18 cellular contexts compared by ENCODE assay signal in the genomic region with DNA sequence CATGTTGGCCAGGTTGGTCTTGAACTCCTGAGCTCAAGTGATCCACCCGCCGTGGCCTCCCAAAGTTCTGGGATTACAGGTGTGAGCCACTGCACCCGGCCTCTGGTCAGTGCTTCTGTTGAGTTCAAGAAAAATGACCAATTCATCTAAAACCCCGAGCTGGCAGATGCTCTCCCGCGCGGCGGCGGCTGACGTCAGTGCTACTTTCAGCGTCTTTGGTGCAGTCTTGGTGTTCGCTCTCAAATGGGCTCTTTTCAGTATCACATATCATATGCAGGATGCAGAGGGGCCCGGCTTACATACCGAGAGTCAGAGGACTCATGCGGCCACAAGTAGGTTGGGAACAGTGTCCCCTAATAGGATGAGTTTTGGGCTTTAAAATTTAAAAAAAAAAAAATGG.
A peak's percentile ranks its signal among the peaks of the same experiment; 100 is the strongest.
DNase-seq lines count a peak whose midpoint lies in the region; ATAC-seq and TF ChIP-seq lines count a peak whose summit lies in the region.
"Had no signal": no experiment of that assay in that cellular context is flagged by ENCODE, and none has a peak within 500 bp of the region (broad histone marks: within the 10 kb centered on the region; RNA-seq: fewer than 3 reads in every experiment).

No MANE protein-coding gene starts in this region.

- WGBS in smooth muscle cell (ENCODE audit: low lambda C conversion rate) = 95% methylated on average over 15 of the region's 15 CpGs

- no peak overlapping the region for H3K9ac ChIP-seq in BLaER1
- H3K9ac ChIP-seq in muscle layer of colon (ENCODE audit: low read length) = no peak overlapping the region
- H3K9ac ChIP-seq in smooth muscle cell (ENCODE audit: low read depth) = no peak overlapping the region

- H3K9me3 ChIP-seq in BLaER1 = peaks cover 9% of the 10 kb centered on the region; the same call in 1 of the 2 replicates
- no peaks in the 10 kb centered on the region for H3K9me3 ChIP-seq in muscle layer of colon (ENCODE audit: low read length)
- no peaks in the 10 kb centered on the region for H3K9me3 ChIP-seq in smooth muscle cell (replicated peaks; ENCODE audit: low read depth)
- H3K9me3 ChIP-seq in left lung = no peaks in the 10 kb centered on the region

- H3K36me3 ChIP-seq in BLaER1 = peaks cover 18% of the 10 kb centered on the region
- H3K36me3 ChIP-seq in muscle layer of colon (ENCODE audit: insufficient read depth, low read length) = no peaks in the 10 kb centered on the region
- no peaks in the 10 kb centered on the region for H3K36me3 ChIP-seq in smooth muscle cell (ENCODE audit: low read depth)
- no peaks in the 10 kb centered on the region for H3K36me3 ChIP-seq in left lung

- intact Hi-C loops in left lung (cut with DNase I) = no loop called here

- no peak for DNase-seq in RWPE1 (ENCODE audit: low spot score)
- DNase-seq in smooth muscle cell (lab: John Stamatoyannopoulos, UW; ENCODE audit: unreplicated experiment) = no peak
- no peak for DNase-seq in NCI-H2227 treated with DMSO at 0.1 percent for 48 hours (lab: John Stamatoyannopoulos, UW)
- DNase-seq in LoVo (ENCODE audit: low spot score) = no peak
- DNase-seq in left lung = no peak
- no peak for DNase-seq in A172 (ENCODE audit: low spot score)
- DNase-seq: AML-193; CD4-positive, alpha-beta memory T cell; DND-41; GDM1; KBM-7; NCI-H1092 treated with DMSO at 0.1 percent for 48 hours; NCI-H187; NCI-H2171; NCI-H510A; RPMI8226 had no signal

- peaks cover 36% of the 10 kb centered on the region for H4K20me1 ChIP-seq in BLaER1
- peaks cover 88% of the 10 kb centered on the region for H4K20me1 ChIP-seq in smooth muscle cell (ENCODE audit: low read depth)

- no peak for TF ChIP-seq CTCF in RWPE1 (conservative IDR thresholded peaks at IDR 0.05; ENCODE audit: low read depth)
- no peak for TF ChIP-seq CTCF in smooth muscle cell (IDR thresholded peaks at IDR 0.05; ENCODE audit: borderline replicate concordance, insufficient read depth, poor library complexity, severe bottlenecking)
- TF ChIP-seq CTCF in left lung (IDR thresholded peaks at IDR 0.05) = no peak

- CTCF ChIA-PET in RWPE1 (lab: Yijun Ruan, JAX) = interaction anchor here (1.8 kb wide), 1 partner anchor 62 kb away, joined by 4 read pairs; no protein-coding TSS in a partner anchor

- H3K27ac ChIP-seq in BLaER1 (peak overlapping the region; percentile 72; the same call in 1 of the 2 replicates), RWPE1 (peak overlapping the region; percentile 99), muscle layer of colon (ENCODE audit: low read depth, low read length) (peak overlapping the region; percentile 45), smooth muscle cell (ENCODE audit: low read depth) (peak overlapping the region; percentile 12), left lung (no peak overlapping the region)

- H3K4me3 ChIP-seq in BLaER1 (no peak overlapping the region), muscle layer of colon (ENCODE audit: low read depth in 1 of 2, low read length in 2 of 2) (no peak overlapping the region), smooth muscle cell (no peak overlapping the region), left lung (no peak overlapping the region)

- H3K4me1 ChIP-seq in BLaER1 = peaks cover 95% of the 10 kb centered on the region
- peaks cover 79% of the 10 kb centered on the region for H3K4me1 ChIP-seq in muscle layer of colon (ENCODE audit: insufficient read depth, low read length)
- H3K4me1 ChIP-seq in smooth muscle cell (ENCODE audit: low read depth) = peaks cover 28% of the 10 kb centered on the region
- peaks cover 23 to 44% of the 10 kb centered on the region in 2 donors for H3K4me1 ChIP-seq in left lung

- H3K27me3 ChIP-seq in BLaER1 (no peaks in the 10 kb centered on the region), muscle layer of colon (ENCODE audit: control insufficient read depth in 1 of 2, insufficient read depth in 2 of 2, low read length in 2 of 2) (no peaks in the 10 kb centered on the region), smooth muscle cell (ENCODE audit: low read depth) (no peaks in the 10 kb centered on the region), left lung (no peaks in the 10 kb centered on the region)

- no peak for ATAC-seq in left lung

- POLR2A ChIA-PET in RWPE1 (lab: Yijun Ruan, JAX; ENCODE audit: low non-redundant PET) = no interaction called here

- peaks cover 85% of the 10 kb centered on the region for H3K79me2 ChIP-seq in smooth muscle cell (ENCODE audit: low read depth)

- peaks cover 8% of the 10 kb centered on the region for H3F3A ChIP-seq in smooth muscle cell (ENCODE audit: low read depth)

- H3K4me2 ChIP-seq in BLaER1 = peak overlapping the region; percentile 79
- H3K4me2 ChIP-seq in smooth muscle cell = no peak overlapping the region

- no peak overlapping the region for H2AFZ ChIP-seq in smooth muscle cell (ENCODE audit: low read depth)

Comparison
In these comparisons a context has a peak if more than half of its experiments do, and no peak if none do; other contexts are left out.
1. H3K27ac ChIP-seq: peak in BLaER1 (single experiment), RWPE1 (single experiment), muscle layer of colon (single experiment) and smooth muscle cell (single experiment); none in left lung (0 of 2).